ENCODE assay signal across 1 cellular context in the genomic region with DNA sequence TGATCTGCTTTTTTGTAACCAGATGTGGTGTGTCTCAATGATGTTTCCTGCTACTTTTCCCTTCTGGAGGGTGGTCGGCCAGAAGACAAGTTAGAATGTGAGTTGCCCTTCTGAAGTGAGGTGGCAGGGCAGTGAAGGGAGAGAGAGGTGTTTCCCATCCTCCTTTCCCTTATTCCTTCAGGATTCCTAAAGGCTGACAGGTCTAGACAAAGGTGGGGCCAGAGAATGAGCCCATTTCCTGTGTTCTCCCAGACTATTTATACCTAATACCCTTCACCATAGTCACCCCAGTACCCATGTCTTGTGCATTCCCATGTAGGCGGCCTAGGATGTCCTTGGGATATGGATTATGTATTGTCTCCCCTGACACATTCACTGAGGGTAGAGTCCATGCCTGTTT.
TF ChIP-seq lines count a peak whose summit lies in the region.

No MANE protein-coding gene starts in this region.

TF ChIP-seq in endothelial cell of umbilical vein, 7 proteins besides CTCF, POLR2A, EP300 and RAD21:
- TF ChIP-seq, protein P1, sequence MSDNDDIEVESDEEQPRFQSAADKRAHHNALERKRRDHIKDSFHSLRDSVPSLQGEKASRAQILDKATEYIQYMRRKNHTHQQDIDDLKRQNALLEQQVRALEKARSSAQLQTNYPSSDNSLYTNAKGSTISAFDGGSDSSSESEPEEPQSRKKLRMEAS (IDR thresholded peaks at IDR 0.05; ENCODE audit: insufficient read depth, insufficient read length) = no peak
- TF ChIP-seq FOS (IDR thresholded peaks at IDR 0.05; ENCODE audit: borderline replicate concordance, insufficient read depth, low read length) (no peak), POLR2AphosphoS5 (IDR thresholded peaks at IDR 0.05; ENCODE audit: insufficient read depth, low read depth, low read length) (no peak), GATA2 (IDR thresholded peaks at IDR 0.05; ENCODE audit: insufficient read depth, insufficient read length, low read depth, low read length) (no peak), EZH2 (IDR thresholded peaks at IDR 0.05; ENCODE audit: borderline replicate concordance, low read depth, low read length, severe bottlenecking) (no peak), MYC (IDR thresholded peaks at IDR 0.05; ENCODE audit: low read depth, low read length) (no peak), JUN (IDR thresholded peaks at IDR 0.05; ENCODE audit: borderline replicate concordance, insufficient read depth, insufficient read length, low read depth) (no peak)
TF ChIP-seq in endothelial cell of umbilical vein: peak in this region for 0.
